ENCODE assay signal across 1 cellular context in genomic region chr20:37378420-37378784, GRCh38.
TF ChIP-seq lines count a peak whose summit lies in the region.

No MANE protein-coding gene starts in this region.

TF ChIP-seq in A549, 52 proteins besides CTCF, POLR2A, EP300 and RAD21 (continued from another document):
- 0 out of 2 replicates have a peak, but pooled peaks have one; percentile 67 for TF ChIP-seq HDAC2 (IDR thresholded peaks at IDR 0.05)
- TF ChIP-seq HOXA7 (CRISPR knock-in tag; IDR thresholded peaks at IDR 0.05) = peak; percentile 72
- TF ChIP-seq ZC3H11A (IDR thresholded peaks at IDR 0.05) = no peak
- TF ChIP-seq ZSCAN20 (CRISPR knock-in tag; IDR thresholded peaks at IDR 0.05) = peak; percentile 87
- peak; percentile 81 for TF ChIP-seq FOSB (CRISPR knock-in tag; IDR thresholded peaks at IDR 0.05)
- TF ChIP-seq POLR2AphosphoS2 (conservative IDR thresholded peaks at IDR 0.05; ENCODE audit: low read length) = no peak
- no peak for TF ChIP-seq NR3C1 (IDR thresholded peaks at IDR 0.05)
- TF ChIP-seq HEYL (CRISPR knock-in tag; IDR thresholded peaks at IDR 0.05) = 0 out of 2 replicates have a peak, but pooled peaks have one; percentile 28
- peak; percentile 93; the same call in 1 of the 2 replicates for TF ChIP-seq EHF (CRISPR knock-in tag; IDR thresholded peaks at IDR 0.05)
- TF ChIP-seq ZNF302 (CRISPR knock-in tag; IDR thresholded peaks at IDR 0.05) = peak; percentile 73
- peak; percentile 93; the same call in 1 of the 2 replicates for TF ChIP-seq KDM1A (IDR thresholded peaks at IDR 0.05; ENCODE audit: low read depth)
- no peak for TF ChIP-seq CHD4 (IDR thresholded peaks at IDR 0.05; ENCODE audit: borderline replicate concordance)
- peak; percentile 93 for TF ChIP-seq TP53 (CRISPR knock-in tag; IDR thresholded peaks at IDR 0.05)
- no peak for TF ChIP-seq GATA3 (IDR thresholded peaks at IDR 0.05; ENCODE audit: borderline replicate concordance)
- no peak; the same call in 1 of the 2 replicates for TF ChIP-seq HMGXB4 (CRISPR knock-in tag; IDR thresholded peaks at IDR 0.05; ENCODE audit: borderline replicate concordance)
- TF ChIP-seq CBX8 (IDR thresholded peaks at IDR 0.05) = no peak
- TF ChIP-seq HOXB5 (CRISPR knock-in tag; IDR thresholded peaks at IDR 0.05) = peak; percentile 86; the same call in 1 of the 2 replicates
- TF ChIP-seq EHMT2 (IDR thresholded peaks at IDR 0.05; ENCODE audit: low read depth) = no peak
- TF ChIP-seq RNF2 (IDR thresholded peaks at IDR 0.05; ENCODE audit: borderline replicate concordance, low read depth) = no peak
- TF ChIP-seq PHF8 (IDR thresholded peaks at IDR 0.05; ENCODE audit: borderline replicate concordance, low read depth) = no peak
